ENCODE assay signal across 19 cellular contexts in the genomic region with DNA sequence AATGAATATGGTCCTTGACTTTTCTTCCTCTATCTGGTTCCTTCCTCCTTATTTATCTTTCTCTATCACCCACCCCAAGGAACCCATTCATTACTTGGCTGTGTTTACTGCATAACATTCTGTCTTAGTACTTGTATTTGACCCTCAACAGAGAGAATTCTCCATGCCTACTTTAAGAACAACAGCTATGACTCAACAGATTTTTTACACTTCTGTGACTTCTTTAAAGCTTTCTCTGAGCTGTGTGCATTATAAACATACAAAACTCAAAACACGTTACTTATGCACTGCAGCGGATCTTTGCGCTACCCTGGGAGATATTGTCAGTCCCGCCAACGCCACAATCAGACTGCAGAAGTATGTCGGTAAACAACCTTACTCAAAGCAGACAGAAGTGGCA. TPM values are rescaled to one million over a fixed set of nuclear protein-coding genes. Genes with fewer than 3 reads are reported as not detected.
DNase-seq lines count a peak whose midpoint lies in the region; ATAC-seq, FAIRE-seq and TF ChIP-seq lines count a peak whose summit lies in the region.
"Had no signal": no experiment of that assay in that cellular context is flagged by ENCODE, and none has a peak within 500 bp of the region (broad histone marks: within the 10 kb centered on the region; RNA-seq: fewer than 3 reads in every experiment).

No MANE protein-coding gene starts in this region.

- dilution Hi-C loops in IMR-90 (cut with HindIII; ENCODE audit: low sequenced_read_pairs, unreplicated experiment) = no loop called here

- CTCF ChIA-PET in CD8-positive, alpha-beta T cell (lab: Charles Lee) = interaction anchor here (1.3 kb wide), 1 partner anchor 135 kb away, joined by 4 read pairs; no protein-coding TSS in a partner anchor
- CTCF ChIA-PET in IMR-90 (lab: Yijun Ruan, JAX) = no interaction called here
- CTCF ChIA-PET in HepG2 (lab: Yijun Ruan, JAX; ENCODE audit: low intra/inter-chr PET ratio, low total read pairs) = no interaction called here

- H3K4me2 ChIP-seq in IMR-90 (ENCODE audit: low read depth, low read length) (no peak overlapping the region; the same call in 1 of the 2 replicates), HepG2 (ENCODE audit: low read depth, low read length) (no peak overlapping the region)

- no peak overlapping the region for H2BK5ac ChIP-seq in IMR-90 (ENCODE audit: low read depth, low read length, poor library complexity, severe bottlenecking)

- no peaks in the 10 kb centered on the region; the same call in 1 of the 2 replicates for H4K20me1 ChIP-seq in IMR-90 (ENCODE audit: insufficient read depth, low read length)
- no peaks in the 10 kb centered on the region for H4K20me1 ChIP-seq in HepG2 (ENCODE audit: insufficient read depth, low read length)

- no peak overlapping the region for H2AK5ac ChIP-seq in IMR-90 (ENCODE audit: low read depth, low read length)

- no peaks in the 10 kb centered on the region for H3K4me1 ChIP-seq in CD8-positive, alpha-beta T cell (ENCODE audit: insufficient read depth, low read length)
- peaks cover 5% of the 10 kb centered on the region for H3K4me1 ChIP-seq in IMR-90 (ENCODE audit: control insufficient read depth, insufficient read depth, low read length)
- H3K4me1 ChIP-seq in HepG2 (ENCODE audit: insufficient read depth, low read length) = no peaks in the 10 kb centered on the region
- no peaks in the 10 kb centered on the region for H3K4me1 ChIP-seq in breast epithelium

- H2AFZ ChIP-seq in IMR-90 (replicated peaks; ENCODE audit: low read length, poor library complexity) (no peak overlapping the region), HepG2 (ENCODE audit: low read length) (no peak overlapping the region)

- no peak overlapping the region for H2BK15ac ChIP-seq in IMR-90 (ENCODE audit: low read depth, low read length)

- H4K8ac ChIP-seq in IMR-90 (ENCODE audit: low read depth in 2 of 2, low read length in 2 of 2) = no peak overlapping the region

- H3K36me3 ChIP-seq in CD8-positive, alpha-beta T cell (ENCODE audit: insufficient read depth, low read length) = no peaks in the 10 kb centered on the region
- H3K36me3 ChIP-seq in IMR-90 (ENCODE audit: control insufficient read depth, insufficient read depth, low read length) (peaks cover 4% of the 10 kb centered on the region; the same call in 1 of the 2 replicates), bronchial epithelial cell (ENCODE audit: control insufficient read depth, insufficient read depth, low read length) (no peaks in the 10 kb centered on the region), HepG2 (replicated peaks in 1 of 2; ENCODE audit: control insufficient read depth in 1 of 2, insufficient read depth in 2 of 2, low read length in 2 of 2) (no peaks in the 10 kb centered on the region), breast epithelium (no peaks in the 10 kb centered on the region)

- TF ChIP-seq RAD21 in IMR-90 (IDR thresholded peaks at IDR 0.05; ENCODE audit: low read length) (no peak), HepG2 (CRISPR knock-in tag; IDR thresholded peaks at IDR 0.05) (no peak)

- H3K14ac ChIP-seq in IMR-90 (replicated peaks; ENCODE audit: low read depth, low read length) = no peak overlapping the region; the same call in 1 of the 2 replicates

- H3K4me3 Mint-ChIP-seq in CD8-positive, alpha-beta T cell = no peak overlapping the region
- H3K4me3 Mint-ChIP-seq in natural killer cell = no peak overlapping the region
- H3K4me3 Mint-ChIP-seq: activated naive CD4-positive, alpha-beta T cell treated with anti-CD3 and anti-CD28 coated beads for 36 hours; B cell; naive thymus-derived CD4-positive, alpha-beta T cell; T-helper 2 cell treated with Interferon-gamma antibody and Interleukin-4, amounts not matched to agents 5 μg/mL and 100 μg/mL, for 36 hours had no signal

- TF ChIP-seq CTCF in CD8-positive, alpha-beta T cell (IDR thresholded peaks at IDR 0.05) = no peak
- no peak for TF ChIP-seq CTCF in IMR-90 (conservative IDR thresholded peaks at IDR 0.05; ENCODE audit: low read depth, low read length)
- no peak for TF ChIP-seq CTCF in bronchial epithelial cell (IDR thresholded peaks at IDR 0.05; ENCODE audit: insufficient read depth, low read length, severe bottlenecking)
- no peak for TF ChIP-seq CTCF in natural killer cell (IDR thresholded peaks at IDR 0.05)
- TF ChIP-seq CTCF in HepG2 (CRISPR knock-in tag; IDR thresholded peaks at IDR 0.05) = no peak
- no peak for TF ChIP-seq CTCF in breast epithelium (IDR thresholded peaks at IDR 0.05)

- no peaks in the 10 kb centered on the region for H3K9me3 ChIP-seq in CD8-positive, alpha-beta T cell (ENCODE audit: low read length)
- H3K9me3 ChIP-seq in IMR-90 (ENCODE audit: control insufficient read depth, insufficient read depth, low read length) = no peaks in the 10 kb centered on the region; the same call in 1 of the 2 replicates
- H3K9me3 ChIP-seq in HepG2 (ENCODE audit: low read length) = no peaks in the 10 kb centered on the region
- H3K9me3 ChIP-seq in breast epithelium = no peaks in the 10 kb centered on the region
- H3K9me3 ChIP-seq: heart right ventricle had no signal

- no CpG with 5 or more reads among the region's 6 CpGs for WGBS in IMR-90 (ENCODE audit: extremely low coverage in 2 of 2, insufficient read length in 1 of 2), 2 experiments
- WGBS in HepG2 (ENCODE audit: low lambda C conversion rate) = 58% methylated on average over 6 of the region's 6 CpGs

- no peak for ATAC-seq in CD8-positive, alpha-beta T cell
- ATAC-seq in IMR-90 (ENCODE audit: low read depth) = peak; percentile 71
- ATAC-seq in natural killer cell = peak in 2 of 3 donors; percentile 17 to 50
- ATAC-seq in HepG2 = no peak
- ATAC-seq in GM19395 (IDR thresholded peaks at IDR 0.05; ENCODE audit: unreplicated experiment) = no peak
- ATAC-seq: heart right ventricle; naive thymus-derived CD4-positive, alpha-beta T cell had no signal

- no peaks in the 10 kb centered on the region for H3K9me1 ChIP-seq in IMR-90 (ENCODE audit: insufficient read depth, low read length)

- H3K27me3 ChIP-seq in CD8-positive, alpha-beta T cell (ENCODE audit: insufficient read depth, low read length) = no peaks in the 10 kb centered on the region
- no peaks in the 10 kb centered on the region for H3K27me3 ChIP-seq in IMR-90 (ENCODE audit: control insufficient read depth, insufficient read depth, low read length)
- no peaks in the 10 kb centered on the region for H3K27me3 ChIP-seq in bronchial epithelial cell (ENCODE audit: control insufficient read depth, insufficient read depth, low read length)
- no peaks in the 10 kb centered on the region for H3K27me3 ChIP-seq in HepG2 (ENCODE audit: control insufficient read depth in 1 of 2, insufficient read depth in 2 of 2, low read length in 2 of 2)
- H3K27me3 ChIP-seq in breast epithelium = no peaks in the 10 kb centered on the region
- H3K27me3 ChIP-seq: heart right ventricle had no signal

- H3K79me1 ChIP-seq in IMR-90 (ENCODE audit: low read depth in 1 of 2, low read length in 2 of 2) = 0 out of 4 replicates have a peak, but pooled peaks cover 3 to 4% of the 10 kb centered on the region in 2 experiments

- H3K4me3 ChIP-seq in CD8-positive, alpha-beta T cell (ENCODE audit: low read depth, low read length) = no peak overlapping the region
- H3K4me3 ChIP-seq in IMR-90 (ENCODE audit: insufficient read depth, low read depth, low read length) = no peak overlapping the region
- H3K4me3 ChIP-seq in bronchial epithelial cell (ENCODE audit: low read depth, low read length) = no peak overlapping the region
- no peak overlapping the region for H3K4me3 ChIP-seq in HepG2 (replicated peaks in 1 of 3; ENCODE audit: insufficient read depth in 1 of 3, low read depth in 2 of 3, low read length in 3 of 3)
- no peak overlapping the region for H3K4me3 ChIP-seq in breast epithelium
- H3K4me3 ChIP-seq: heart right ventricle had no signal

- TF ChIP-seq POLR2A in IMR-90 (IDR thresholded peaks at IDR 0.05; ENCODE audit: low read depth, low read length) = no peak
- no peak for TF ChIP-seq POLR2A in HepG2 (IDR thresholded peaks at IDR 0.05; ENCODE audit: insufficient read depth in 1 of 2, low read depth in 2 of 2, low read length in 2 of 2)
- TF ChIP-seq POLR2A in breast epithelium (IDR thresholded peaks at IDR 0.05) = no peak

- BruUV-seq in IMR-90 (replicated peaks; lab: Mats Ljungman, UMichigan) (no TSS peak), HepG2 (replicated peaks; lab: Mats Ljungman, UMichigan) (no TSS peak)

- no peaks in the 10 kb centered on the region for H3K9me3 Mint-ChIP-seq in CD8-positive, alpha-beta T cell
- no peaks in the 10 kb centered on the region for H3K9me3 Mint-ChIP-seq in natural killer cell
- H3K9me3 Mint-ChIP-seq: activated naive CD4-positive, alpha-beta T cell treated with anti-CD3 and anti-CD28 coated beads for 36 hours; T-helper 2 cell treated with Interferon-gamma antibody and Interleukin-4, amounts not matched to agents 5 μg/mL and 100 μg/mL, for 36 hours had no signal

- TF ChIP-seq EP300 in HepG2 (IDR thresholded peaks at IDR 0.05; ENCODE audit: low read depth in 2 of 2, low read length in 2 of 2) (no peak), HepG2 (CRISPR knock-in tag; IDR thresholded peaks at IDR 0.05; ENCODE audit: borderline replicate concordance) (no peak)

- no peak overlapping the region for H2AK9ac ChIP-seq in IMR-90 (replicated peaks; ENCODE audit: low read depth, low read length, poor library complexity)

- no peak overlapping the region for H4K5ac ChIP-seq in IMR-90 (ENCODE audit: low read depth, low read length)

- H2BK120ac ChIP-seq in IMR-90 (ENCODE audit: low read depth, low read length) = no peak overlapping the region

- H3K27ac Mint-ChIP-seq in CD8-positive, alpha-beta T cell = peak overlapping the region; percentile 7
- peak overlapping the region; percentile 39 to 48 for H3K27ac Mint-ChIP-seq in natural killer cell
- H3K27ac Mint-ChIP-seq: activated naive CD4-positive, alpha-beta T cell treated with anti-CD3 and anti-CD28 coated beads for 36 hours; B cell; T-helper 2 cell treated with Interferon-gamma antibody and Interleukin-4, amounts not matched to agents 5 μg/mL and 100 μg/mL, for 36 hours had no signal

- POLR2A ChIA-PET in CD8-positive, alpha-beta T cell (lab: Charles Lee) = no interaction called here
- POLR2A ChIA-PET in IMR-90 (lab: Charles Lee; ENCODE audit: unreplicated experiment) = no interaction called here
- POLR2A ChIA-PET in HepG2 (lab: Yijun Ruan, JAX) = no interaction called here

- no peaks in the 10 kb centered on the region for H3K79me2 ChIP-seq in HepG2 (ENCODE audit: insufficient read depth, low read length)

- H3K23ac ChIP-seq in IMR-90 (ENCODE audit: low read depth, low read length) = no peak overlapping the region

- no peak overlapping the region for H2BK20ac ChIP-seq in IMR-90 (ENCODE audit: low read depth, low read length)

- no peak for DNase-seq in CD8-positive, alpha-beta T cell
- peak; percentile 29 for DNase-seq in IMR-90
- DNase-seq in bronchial epithelial cell (ENCODE audit: low read depth) = peak; percentile 4
- no peak for DNase-seq in natural killer cell
- DNase-seq in HepG2 (ENCODE audit: low spot score) = no peak
- no peak for DNase-seq in breast epithelium (ENCODE audit: low spot score in 2 of 2)
- DNase-seq: activated CD4-positive, alpha-beta T cell treated with anti-CD3 and anti-CD28 coated beads for 1 hour; activated naive CD4-positive, alpha-beta T cell treated with anti-CD3 and anti-CD28 coated beads for 36 hours; caudate nucleus; heart right ventricle; naive thymus-derived CD4-positive, alpha-beta T cell; NCI-H2171 treated with DMSO at 0.1 percent for 48 hours; stimulated activated CD8-positive, alpha-beta memory T cell treated with anti-CD3 and anti-CD28 coated beads, Interleukin-4, amount 100 ng/mL, for 48 hours; substantia nigra had no signal

- no peak overlapping the region for H3K18ac ChIP-seq in IMR-90 (ENCODE audit: low read depth, low read length)

- no peak overlapping the region for H4K91ac ChIP-seq in IMR-90 (ENCODE audit: insufficient read depth, low read depth, low read length)

- intact Hi-C loops in CD8-positive, alpha-beta T cell (cut with DNase I, micrococcal nuclease) = no loop called here
- intact Hi-C loops in IMR-90 (cut with micrococcal nuclease) = no loop called here
- intact Hi-C loops in natural killer cell (cut with micrococcal nuclease) = no loop called here
- intact Hi-C loops in HepG2 (cut with micrococcal nuclease; ENCODE audit: unreplicated experiment) = no loop called here
- intact Hi-C loops in breast epithelium (cut with DNase I; ENCODE audit: low total_unique reads) = no loop called here

- no peak overlapping the region for H3K56ac ChIP-seq in IMR-90 (ENCODE audit: extremely low read depth, insufficient read depth, low read length)

- H3K9ac ChIP-seq in IMR-90 (ENCODE audit: low read depth, low read length) = no peak overlapping the region
- no peak overlapping the region for H3K9ac ChIP-seq in HepG2 (ENCODE audit: insufficient read depth, low read depth, low read length)

- no peak overlapping the region for H3K4ac ChIP-seq in IMR-90 (ENCODE audit: low read depth, low read length)

- H3K27ac ChIP-seq in CD8-positive, alpha-beta T cell (ENCODE audit: low read depth, low read length) = no peak overlapping the region
- H3K27ac ChIP-seq in IMR-90 (ENCODE audit: insufficient read depth, low read length) (peak overlapping the region; percentile 40; the same call in 1 of the 2 replicates), HepG2 (ENCODE audit: extremely low read length, insufficient read depth, low read length) (no peak overlapping the region), breast epithelium (no peak overlapping the region)
- H3K27ac ChIP-seq: heart right ventricle had no signal

- peaks cover 19% of the 10 kb centered on the region for H3K4me1 Mint-ChIP-seq in CD8-positive, alpha-beta T cell (ENCODE audit: low read depth)
- peaks cover 39 to 69% of the 10 kb centered on the region in 2 donors for H3K4me1 Mint-ChIP-seq in natural killer cell

- no peaks in the 10 kb centered on the region for H3K27me3 Mint-ChIP-seq in CD8-positive, alpha-beta T cell (ENCODE audit: low read depth)
- no peaks in the 10 kb centered on the region for H3K27me3 Mint-ChIP-seq in natural killer cell (ENCODE audit: low read depth in 2 of 2)
- H3K27me3 Mint-ChIP-seq: B cell; naive thymus-derived CD4-positive, alpha-beta T cell had no signal

- peaks cover 30% of the 10 kb centered on the region for H3K36me3 Mint-ChIP-seq in CD8-positive, alpha-beta T cell
- H3K36me3 Mint-ChIP-seq in natural killer cell = peaks cover 3% of the 10 kb centered on the region

- in situ Hi-C loops in IMR-90 (cut with MboI; ENCODE audit: low sequenced_read_pairs) (no loop called here), HepG2 (cut with HindIII; ENCODE audit: extremely low pct_ligation_motif_present, low pct_unique_long_range_greater_than_20kb) (no loop called here)

- no peak for FAIRE-seq in bronchial epithelial cell (lab: Jason Lieb, UNC)
- no peak for FAIRE-seq in HepG2 (lab: Jason Lieb, UNC)
- FAIRE-seq: G401.6, small intestine had no signal

RNA-seq across cellular contexts. Expression of a gene that starts 35.2 kb away (rescaled TPM):
- 10 to 100 TPM; 56.5 to 56.6 TPM for total RNA-seq in CD8-positive, alpha-beta T cell
- 13.1 and 14.9 TPM in 2 replicates for total RNA-seq in IMR-90 (2012; rRNA removed)
- 5.8 and 7.2 TPM in 2 replicates for polyA plus RNA-seq in IMR-90 (2012; rRNA removed)
- 2.9 and 4.5 TPM in 2 replicates for polyA plus RNA-seq in IMR-90 (2012; cell fraction: cytosol; rRNA removed)
- 3.4 and 8.9 TPM in 2 replicates for polyA plus RNA-seq in IMR-90 (2012; cell fraction: nucleus; rRNA removed; ENCODE audit: low replicate concordance)
- total RNA-seq in bronchial epithelial cell = 44.7 and 49.0 TPM in 2 replicates
- 100 to 1,000 TPM in 1 of 3 donors, 10 to 100 TPM in 2; 44.9 to 131 (median 97.6) TPM for total RNA-seq in natural killer cell
- total RNA-seq in HepG2 (2016; rRNA removed; fragmentation: Illumina TruSeq; extraction: Trizol) = 0.15 and 0.22 TPM in 2 replicates
- total RNA-seq in HepG2 (2016; cell fraction: cytosol; rRNA removed; fragmentation: Illumina TruSeq; extraction: Trizol; ENCODE audit: low read depth) = not detected in 2 replicates
- total RNA-seq in HepG2 (2016; cell fraction: insoluble cytoplasmic fraction; rRNA removed; fragmentation: Illumina TruSeq; extraction: Trizol) = 0.17 TPM in 1 of 2 replicates, not detected in the other
- total RNA-seq in HepG2 (2016; cell fraction: membrane; rRNA removed; fragmentation: Illumina TruSeq; extraction: Trizol) = not detected in 2 replicates
- total RNA-seq in HepG2 (2016; cell fraction: nucleus; rRNA removed; fragmentation: Illumina TruSeq; extraction: Trizol) = not detected in 2 replicates
- polyA plus RNA-seq in HepG2 (2011; rRNA removed) = 0.01 and 0.08 TPM in 2 replicates
- 0.03 and 0.09 TPM in 2 replicates for polyA plus RNA-seq in HepG2 (2011; cell fraction: cytosol; rRNA removed)
- 0.03 and 0.19 TPM in 2 replicates for polyA plus RNA-seq in HepG2 (2011; cell fraction: nucleus; rRNA removed)
- polyA plus RNA-seq in HepG2 (2012) = 0.03 and 0.11 TPM in 2 replicates
- not detected in 2 replicates for polyA plus RNA-seq in HepG2 (2016; cell fraction: cytosol; fragmentation: Illumina TruSeq; extraction: Trizol; ENCODE audit: low read depth)
- 0.41 TPM in 1 of 2 replicates, not detected in the other for polyA plus RNA-seq in HepG2 (2016; cell fraction: insoluble cytoplasmic fraction; fragmentation: Illumina TruSeq; extraction: Trizol; ENCODE audit: low read depth)
- 0.19 TPM in 1 of 2 replicates, not detected in the other for polyA plus RNA-seq in HepG2 (2016; cell fraction: membrane; fragmentation: Illumina TruSeq; extraction: Trizol; ENCODE audit: low read depth)
- polyA plus RNA-seq in HepG2 (2016; cell fraction: nucleus; fragmentation: Illumina TruSeq; extraction: Trizol; ENCODE audit: insufficient read depth, low read depth) = 0.57 and 0.68 TPM in 2 replicates
- 0.02 and 14.2 TPM in 2 replicates for polyA minus RNA-seq in HepG2 (2011; rRNA and poly(A)+ RNA removed; ENCODE audit: low replicate concordance)
- 0.26 TPM in 1 of 2 replicates, not detected in the other for polyA minus RNA-seq in HepG2 (2011; cell fraction: cytosol; rRNA and poly(A)+ RNA removed)
- polyA minus RNA-seq in HepG2 (2011; cell fraction: nucleus; rRNA and poly(A)+ RNA removed) = 0.12 TPM in 1 of 2 replicates, not detected in the other
- 10 to 100 TPM in 2 of 3 donors, 1 to 10 TPM in 1; 9.4 to 28.5 (median 27.1) TPM for total RNA-seq in breast epithelium

Comparison
In these comparisons a context has a peak if more than half of its experiments do, and no peak if none do; other contexts are left out.
1. ATAC-seq: peak in IMR-90 (single experiment) and natural killer cell (2 of 3); none in CD8-positive, alpha-beta T cell (single experiment), HepG2 (single experiment) and GM19395 (single experiment).
2. DNase-seq: peak in IMR-90 (single experiment) and bronchial epithelial cell (single experiment); none in CD8-positive, alpha-beta T cell (0 of 7), natural killer cell (single experiment), HepG2 (single experiment) and breast epithelium (0 of 2).
3. RNA of a gene that starts 35.2 kb away (total RNA-seq): 44.9 to 131 TPM in natural killer cell, 56.5 to 56.6 TPM in CD8-positive, alpha-beta T cell, 44.7 to 49.0 TPM in bronchial epithelial cell, 9.4 to 28.5 TPM in breast epithelium and 13.1 to 14.9 TPM in IMR-90; 0.15 to 0.22 TPM in HepG2; every median in the first group is over 4 times any median in the second.